In the genomic region with DNA sequence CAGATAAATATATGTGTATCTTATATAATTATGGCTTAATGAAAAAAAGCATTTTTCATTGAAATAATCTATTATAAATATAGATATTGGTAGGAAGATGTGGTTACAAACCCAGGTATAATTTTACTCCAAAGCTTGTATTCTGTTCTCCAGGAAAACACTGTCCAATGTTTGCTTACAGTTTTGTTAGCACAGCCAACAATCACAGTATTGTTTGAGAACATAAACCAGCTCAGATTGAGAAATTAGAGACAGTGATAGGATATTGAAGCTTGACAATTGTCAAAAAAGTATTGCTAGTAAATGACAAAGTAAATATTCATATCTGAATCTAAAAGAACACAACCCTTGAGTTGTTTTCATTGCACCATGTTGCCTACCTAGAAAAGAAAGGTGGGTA, we compare ENCODE assay signal across 23 cellular contexts.
"Had no signal": no experiment of that assay in that cellular context is flagged by ENCODE, and none has a peak within 500 bp of the region (broad histone marks: within the 10 kb centered on the region; RNA-seq: fewer than 3 reads in every experiment).

No MANE protein-coding gene starts in this region.

- DNase-seq: activated CD4-positive, alpha-beta T cell treated with anti-CD3 and anti-CD28 coated beads for 1 hour; activated CD4-positive, alpha-beta T cell treated with anti-CD3 and anti-CD28 coated beads, Interleukin-2, amount 50 U/mL, for 1 hour; activated CD8-positive, alpha-beta T cell treated with anti-CD3 and anti-CD28 coated beads, Interleukin-2, amount 10 ng/mL, durations not matched to agents 7 days and 5 days; activated gamma-delta T cell treated with Interleukin-2 at 50 U/mL for 16 hours; activated T-cell treated with anti-CD3 and anti-CD28 coated beads, Interleukin-2, amount 50 U/mL, for 1 hour; aorta; caudate nucleus; dermis blood vessel endothelial cell; effector CD8-positive, alpha-beta T cell; foreskin melanocyte; glutamatergic neuron; hippocampal formation; kidney glomerular epithelial cell; left ventricle myocardium inferior; naive thymus-derived CD8-positive, alpha-beta T cell; retina; spleen; stimulated activated CD4-positive, alpha-beta T cell treated with anti-CD3 and anti-CD28 coated beads, Interleukin-4, amount 100 ng/mL, for 1 hour; stimulated activated naive CD4-positive, alpha-beta T cell treated with Interleukin-2 at 50 U/mL for 16 hours; upper lobe of left lung; WERI-Rb-1 had no signal

- H3K27ac ChIP-seq: left ventricle myocardium inferior, neural progenitor cell, spleen, upper lobe of left lung, WERI-Rb-1 had no signal

- ATAC-seq: activated CD8-positive, alpha-beta T cell treated with anti-CD3 and anti-CD28 coated beads, Interleukin-2, amount 10 ng/mL, durations not matched to agents 7 days and 5 days; esophagus mucosa; naive thymus-derived CD8-positive, alpha-beta T cell had no signal
